In genomic region chr12:46219892-46220655, GRCh38 we compare ENCODE assay signal across 1 cellular context.
TF ChIP-seq lines count a peak whose summit lies in the region.

No MANE protein-coding gene starts in this region.

TF ChIP-seq in K562, 482 proteins besides CTCF, POLR2A, EP300 and RAD21 (continued from another document and continues in another):
- TF ChIP-seq GMEB1 (CRISPR knock-in tag; IDR thresholded peaks at IDR 0.05) (no peak), CBX5 (IDR thresholded peaks at IDR 0.05; ENCODE audit: borderline replicate concordance, low read depth) (no peak), PTTG1 (tag; IDR thresholded peaks at IDR 0.05; ENCODE audit: low read depth) (no peak), ZKSCAN3 (CRISPR knock-in tag; IDR thresholded peaks at IDR 0.05) (no peak), CREB3 (tag; conservative IDR thresholded peaks at IDR 0.05; ENCODE audit: low read depth) (no peak), CTBP1 (IDR thresholded peaks at IDR 0.05; ENCODE audit: borderline replicate concordance) (peak; percentile 75), ZBTB26 (CRISPR knock-in tag; IDR thresholded peaks at IDR 0.05) (no peak), ZNF41 (CRISPR knock-in tag; conservative IDR thresholded peaks at IDR 0.05) (no peak), CEBPB (tag; IDR thresholded peaks at IDR 0.05) (peak; percentile 44; the same call in 1 of the 2 replicates), GATAD2A (IDR thresholded peaks at IDR 0.05) (no peak), YY1 (IDR thresholded peaks at IDR 0.05; ENCODE audit: borderline replicate concordance in 1 of 3, control insufficient read depth in 1 of 3, extremely low read depth in 1 of 3, insufficient read depth in 3 of 3, insufficient read length in 1 of 3, insufficient replicate concordance in 2 of 3, low read depth in 1 of 3, low read length in 2 of 3) (no peak), HMG20B (CRISPR knock-in tag; IDR thresholded peaks at IDR 0.05) (no peak), ZC3H8 (IDR thresholded peaks at IDR 0.05) (no peak), TGIF2 (CRISPR knock-in tag; IDR thresholded peaks at IDR 0.05) (no peak), MTA1 (IDR thresholded peaks at IDR 0.05; ENCODE audit: borderline replicate concordance) (peak; percentile 71; the same call in 1 of the 2 replicates), ZNF3 (CRISPR knock-in tag; IDR thresholded peaks at IDR 0.05) (no peak), NCOA1 (IDR thresholded peaks at IDR 0.05; ENCODE audit: low read depth) (peak; percentile 37; the same call in 1 of the 2 replicates), NRF1 (conservative IDR thresholded peaks at IDR 0.05 in 1 of 2, IDR thresholded peaks at IDR 0.05 in 1 of 2) (peak; percentile 98), PHF20 (IDR thresholded peaks at IDR 0.05; ENCODE audit: partially characterized antibody) (no peak), RNF219 (CRISPR knock-in tag; IDR thresholded peaks at IDR 0.05) (no peak), RBFOX2 (IDR thresholded peaks at IDR 0.05; ENCODE audit: low read depth, low read length) (no peak), GTF2F1 (IDR thresholded peaks at IDR 0.05; ENCODE audit: low read depth, low read length) (no peak), ZZZ3 (IDR thresholded peaks at IDR 0.05) (no peak), CAMTA2 (CRISPR knock-in tag; conservative IDR thresholded peaks at IDR 0.05) (no peak), ASH1L (IDR thresholded peaks at IDR 0.05; ENCODE audit: borderline replicate concordance, low read depth, partially characterized antibody) (no peak), ZNF436 (CRISPR knock-in tag; IDR thresholded peaks at IDR 0.05) (no peak), ZNF586 (CRISPR knock-in tag; conservative IDR thresholded peaks at IDR 0.05) (no peak), HINFP (tag; conservative IDR thresholded peaks at IDR 0.05; ENCODE audit: low read depth) (no peak), GABPB1 (CRISPR knock-in tag; IDR thresholded peaks at IDR 0.05) (no peak), TBL1XR1 (IDR thresholded peaks at IDR 0.05; ENCODE audit: low read length in 2 of 2) (no peak), ZFP36 (IDR thresholded peaks at IDR 0.05; ENCODE audit: low read depth, low read length, partially characterized antibody) (no peak), SP1 (CRISPR knock-in tag; IDR thresholded peaks at IDR 0.05) (0 out of 2 replicates have a peak, but pooled peaks have one; percentile 14), ZSCAN29 (IDR thresholded peaks at IDR 0.05) (no peak), TAF7 (tag; IDR thresholded peaks at IDR 0.05) (no peak), MEF2A (IDR thresholded peaks at IDR 0.05; ENCODE audit: control insufficient read depth, low read depth, low read length) (peak; percentile 83), POLR2B (IDR thresholded peaks at IDR 0.05; ENCODE audit: low read depth, partially characterized antibody) (peak; percentile 61), IRF2 (CRISPR knock-in tag; IDR thresholded peaks at IDR 0.05) (no peak), MCM5 (IDR thresholded peaks at IDR 0.05; ENCODE audit: low read depth) (no peak), POLR2AphosphoS2 (IDR thresholded peaks at IDR 0.05; ENCODE audit: low read length) (no peak), STAT5A (IDR thresholded peaks at IDR 0.05; ENCODE audit: borderline replicate concordance, low read length) (peak; percentile 93), KHSRP (IDR thresholded peaks at IDR 0.05) (no peak), FUS (optimal IDR thresholded peaks at IDR 0.05; ENCODE audit: low read depth, low read length) (no peak), LCOR (CRISPR knock-in tag; IDR thresholded peaks at IDR 0.05) (no peak), ZKSCAN1 (IDR thresholded peaks at IDR 0.05; ENCODE audit: low read depth, low read length) (no peak), BRCA1 (IDR thresholded peaks at IDR 0.05) (no peak), BRCA1 (CRISPR knock-in tag; IDR thresholded peaks at IDR 0.05) (no peak), SNAPC5 (CRISPR knock-in tag; IDR thresholded peaks at IDR 0.05) (no peak), ZNF347 (CRISPR knock-in tag; IDR thresholded peaks at IDR 0.05; ENCODE audit: low read depth) (no peak), BHLHE40 (IDR thresholded peaks at IDR 0.05; ENCODE audit: low read length) (0 out of 2 replicates have a peak, but pooled peaks have one; percentile 23), RBM22 (IDR thresholded peaks at IDR 0.05; ENCODE audit: low read depth, low read length, poor library complexity, severe bottlenecking) (no peak), SNIP1 (IDR thresholded peaks at IDR 0.05; ENCODE audit: low read depth) (no peak), MBD2 (IDR thresholded peaks at IDR 0.05; ENCODE audit: borderline replicate concordance, low read depth) (no peak), E2F6 (IDR thresholded peaks at IDR 0.05; ENCODE audit: borderline replicate concordance in 1 of 2, extremely low read depth in 1 of 2, insufficient read depth in 1 of 2, insufficient read length in 1 of 2, low read depth in 1 of 2, low read length in 1 of 2, poor library complexity in 1 of 2, severe bottlenecking in 1 of 2) (no peak), ZNF146 (CRISPR knock-in tag; IDR thresholded peaks at IDR 0.05; ENCODE audit: unreplicated experiment) (no peak), BRD4 (IDR thresholded peaks at IDR 0.05) (no peak), RNF2 (IDR thresholded peaks at IDR 0.05) (no peak), ZNF197 (CRISPR knock-in tag; IDR thresholded peaks at IDR 0.05; ENCODE audit: low read depth) (no peak), THAP7 (CRISPR knock-in tag; IDR thresholded peaks at IDR 0.05) (no peak), STAT5B (CRISPR knock-in tag; IDR thresholded peaks at IDR 0.05) (no peak), ID3 (CRISPR knock-in tag; IDR thresholded peaks at IDR 0.05) (no peak), ID3 (tag; IDR thresholded peaks at IDR 0.05) (no peak), ATF1 (CRISPR knock-in tag; IDR thresholded peaks at IDR 0.05) (no peak), ATF1 (tag; IDR thresholded peaks at IDR 0.05) (peak; percentile 38; the same call in 1 of the 2 replicates), IRF1 (CRISPR knock-in tag; IDR thresholded peaks at IDR 0.05; ENCODE audit: borderline replicate concordance) (no peak), ZNF668 (CRISPR knock-in tag; IDR thresholded peaks at IDR 0.05) (no peak), HCFC1 (IDR thresholded peaks at IDR 0.05; ENCODE audit: low read depth, low read length) (no peak), DACH1 (IDR thresholded peaks at IDR 0.05; ENCODE audit: partially characterized antibody) (no peak), GATA2 (CRISPR knock-in tag; IDR thresholded peaks at IDR 0.05) (peak; percentile 56; the same call in 1 of the 2 replicates), MYNN (IDR thresholded peaks at IDR 0.05) (no peak), MYNN (CRISPR knock-in tag; IDR thresholded peaks at IDR 0.05) (no peak), HES1 (IDR thresholded peaks at IDR 0.05; ENCODE audit: low read depth) (peak; percentile 35; the same call in 1 of the 2 replicates), CBX1 (IDR thresholded peaks at IDR 0.05; ENCODE audit: low read depth) (no peak)
- TF ChIP-seq, protein P1, sequence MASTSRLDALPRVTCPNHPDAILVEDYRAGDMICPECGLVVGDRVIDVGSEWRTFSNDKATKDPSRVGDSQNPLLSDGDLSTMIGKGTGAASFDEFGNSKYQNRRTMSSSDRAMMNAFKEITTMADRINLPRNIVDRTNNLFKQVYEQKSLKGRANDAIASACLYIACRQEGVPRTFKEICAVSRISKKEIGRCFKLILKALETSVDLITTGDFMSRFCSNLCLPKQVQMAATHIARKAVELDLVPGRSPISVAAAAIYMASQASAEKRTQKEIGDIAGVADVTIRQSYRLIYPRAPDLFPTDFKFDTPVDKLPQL (IDR thresholded peaks at IDR 0.05; ENCODE audit: extremely low read depth, insufficient read length) = no peak
